9 cellular contexts compared by ENCODE assay signal in genomic region chr5:135569755-135570452, GRCh38. TPM values are rescaled to one million over a fixed set of nuclear protein-coding genes. Genes with fewer than 3 reads are reported as not detected.
DNase-seq lines count a peak whose midpoint lies in the region; TF ChIP-seq lines count a peak whose summit lies in the region.
"Had no signal": no experiment of that assay in that cellular context is flagged by ENCODE, and none has a peak within 500 bp of the region (broad histone marks: within the 10 kb centered on the region; RNA-seq: fewer than 3 reads in every experiment).

No MANE protein-coding gene starts in this region.

- TF ChIP-seq CTCF in 22Rv1 (IDR thresholded peaks at IDR 0.05) (peak; percentile 84), GM10266 (IDR thresholded peaks at IDR 0.05; ENCODE audit: control insufficient read depth, insufficient read depth, low read depth, missing control alignments) (peak; percentile 32), osteocyte (IDR thresholded peaks at IDR 0.05) (peak; percentile 46), ovary (IDR thresholded peaks at IDR 0.05) (no peak)

- no peaks in the 10 kb centered on the region for H3K9me3 Mint-ChIP-seq in osteocyte (ENCODE audit: unreplicated experiment)

- no peaks in the 10 kb centered on the region for H3K36me3 Mint-ChIP-seq in osteocyte (ENCODE audit: unreplicated experiment)

- H3K4me1 Mint-ChIP-seq in osteocyte (ENCODE audit: unreplicated experiment) = no peaks in the 10 kb centered on the region

- WGBS in ovary, 3 donors = 49 to 62% (median 54%) methylated on average over 10 of the region's 10 CpGs

- no peak overlapping the region for H3K27ac ChIP-seq in 22Rv1
- H3K27ac ChIP-seq in ovary = no peak overlapping the region

- peaks cover 12% of the 10 kb centered on the region for H3K27me3 Mint-ChIP-seq in osteocyte (ENCODE audit: unreplicated experiment)

- no peaks in the 10 kb centered on the region for H3K4me1 ChIP-seq in ovary (ENCODE audit: insufficient read depth)

- no peak for TF ChIP-seq POLR2A in ovary (IDR thresholded peaks at IDR 0.05)

- H3K4me3 Mint-ChIP-seq in osteocyte (ENCODE audit: unreplicated experiment) = no peak overlapping the region

- intact Hi-C loops in ovary (cut with DNase I) = no loop called here

- no peak overlapping the region for H3K27ac Mint-ChIP-seq in osteocyte (ENCODE audit: unreplicated experiment)

- DNase-seq in GM10266 (ENCODE audit: extremely low spot score) = no peak
- peak; percentile 51 for DNase-seq in NCI-H2227 (lab: John Stamatoyannopoulos, UW; ENCODE audit: unreplicated experiment)
- peak; percentile 71 for DNase-seq in dermis blood vessel endothelial cell
- DNase-seq in osteocyte (ENCODE audit: extremely low spot score, unreplicated experiment) = no peak
- DNase-seq in ovary = no peak
- DNase-seq in activated CD4-positive, CD25-positive, alpha-beta regulatory T cell treated with anti-CD3 and anti-CD28 coated beads, Interleukin-2, amount 50 U/mL, for 72 hours = no peak
- DNase-seq in T-helper 1 cell = no peak

- H3K36me3 ChIP-seq in ovary = no peaks in the 10 kb centered on the region

- TF ChIP-seq EP300 in ovary (IDR thresholded peaks at IDR 0.05) = no peak

- no peaks in the 10 kb centered on the region for H3K27me3 ChIP-seq in ovary

- no peaks in the 10 kb centered on the region for H3K9me3 ChIP-seq in ovary

- no peak overlapping the region for H3K4me3 ChIP-seq in ovary
- H3K4me3 ChIP-seq: skin epidermis had no signal

RNA-seq across cellular contexts. Expression of gene CXCL14, which starts 8.9 kb away (rescaled TPM):
- total RNA-seq in dermis blood vessel endothelial cell = 0.09 and 0.34 TPM in 2 replicates
- total RNA-seq in osteocyte = 0.16 TPM in 1 of 2 replicates, not detected in the other
- total RNA-seq in ovary = 1 to 10 TPM in 6 of 7 donors, under 1 TPM in 1; 0.58 to 5.4 (median 2.8) TPM
- 10 to 100 TPM in 1 of 2 donors, under 1 TPM in 1; 0.10 to 23.3 TPM for polyA plus RNA-seq in ovary

RNA-seq across cellular contexts. Expression of gene NEUROG1, which starts 34.1 kb away (rescaled TPM):
- total RNA-seq in dermis blood vessel endothelial cell = not detected in 2 replicates
- total RNA-seq in osteocyte = not detected in 2 replicates
- total RNA-seq in ovary = not detected
- under 1 TPM in 1 of 2 donors, not detected in 1; 0.06 TPM for polyA plus RNA-seq in ovary

Comparison
In these comparisons a context has a peak if more than half of its experiments do, and no peak if none do; other contexts are left out.
1. CTCF ChIP-seq: peak in 22Rv1 (single experiment), GM10266 (single experiment) and osteocyte (single experiment); none in ovary (0 of 3).
2. DNase-seq: peak in NCI-H2227 (single experiment) and dermis blood vessel endothelial cell (single experiment); none in GM10266 (single experiment), osteocyte (single experiment), ovary (0 of 5), activated CD4-positive, CD25-positive, alpha-beta regulatory T cell treated with anti-CD3 and anti-CD28 coated beads, Interleukin-2, amount 50 U/mL, for 72 hours (single experiment) and T-helper 1 cell (0 of 5).